In the genomic region with DNA sequence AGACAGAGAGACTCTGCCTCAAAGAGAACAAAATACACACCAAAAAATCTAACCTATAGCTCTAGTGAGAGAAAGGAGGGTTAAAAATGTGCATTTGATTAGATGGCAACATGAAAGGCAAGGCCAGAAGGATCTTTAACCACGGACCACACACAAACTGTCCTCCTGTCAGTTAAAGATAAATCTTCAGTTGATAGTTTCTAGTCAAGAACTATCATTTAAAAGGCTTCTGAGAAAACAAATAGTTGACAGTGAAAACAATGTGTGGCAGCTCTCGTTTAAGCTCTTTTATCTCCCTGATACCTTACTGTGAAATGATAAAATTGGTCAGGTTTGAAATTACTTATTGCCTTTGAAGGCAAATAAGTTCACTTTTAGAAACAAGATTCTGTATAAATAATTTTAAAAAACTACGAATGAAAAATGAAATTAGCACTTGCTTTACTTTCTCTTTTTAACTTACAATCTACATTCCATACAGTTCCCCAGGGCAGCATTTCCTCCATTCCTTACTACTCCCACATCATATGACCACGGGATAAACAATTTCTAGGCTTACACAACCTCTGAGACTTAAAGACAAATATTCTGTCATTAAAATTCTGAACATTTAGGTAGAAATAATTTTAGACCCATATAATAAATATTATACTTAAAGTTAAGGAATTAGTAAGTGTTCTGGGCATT, we compare ENCODE assay signal across 13 cellular contexts.
A peak's percentile ranks its signal among the peaks of the same experiment; 100 is the strongest.
DNase-seq lines count a peak whose midpoint lies in the region; ATAC-seq and TF ChIP-seq lines count a peak whose summit lies in the region.
"Had no signal": no experiment of that assay in that cellular context is flagged by ENCODE, and none has a peak within 500 bp of the region (broad histone marks: within the 10 kb centered on the region; RNA-seq: fewer than 3 reads in every experiment).

No MANE protein-coding gene starts in this region.

- CTCF ChIA-PET in WTC11 (lab: Charles Lee) = interaction anchor here (1.2 kb wide), 1 partner anchor 98 kb away, joined by 3 read pairs; no protein-coding TSS in a partner anchor

- H3K4me3 Mint-ChIP-seq in WTC11 = no peak overlapping the region
- H3K4me3 Mint-ChIP-seq in activated naive CD8-positive, alpha-beta T cell treated with anti-CD3 and anti-CD28 coated beads, Interleukin-2, amount 50 U/mL, for 24 hours = no peak overlapping the region
- H3K4me3 Mint-ChIP-seq: activated naive CD4-positive, alpha-beta T cell treated with anti-CD3 and anti-CD28 coated beads for 36 hours had no signal

- peak overlapping the region; percentile 68; the same call in 1 of the 2 replicates for H3K27ac Mint-ChIP-seq in WTC11
- no peak overlapping the region for H3K27ac Mint-ChIP-seq in activated naive CD8-positive, alpha-beta T cell treated with anti-CD3 and anti-CD28 coated beads, Interleukin-2, amount 50 U/mL, for 24 hours
- H3K27ac Mint-ChIP-seq: activated naive CD4-positive, alpha-beta T cell treated with anti-CD3 and anti-CD28 coated beads for 36 hours had no signal

- H3K9me3 Mint-ChIP-seq in WTC11 = 0 out of 2 replicates have a peak, but pooled peaks cover 4% of the 10 kb centered on the region
- no peaks in the 10 kb centered on the region for H3K9me3 Mint-ChIP-seq in activated naive CD8-positive, alpha-beta T cell treated with anti-CD3 and anti-CD28 coated beads, Interleukin-2, amount 50 U/mL, for 24 hours
- H3K9me3 Mint-ChIP-seq: activated naive CD4-positive, alpha-beta T cell treated with anti-CD3 and anti-CD28 coated beads for 36 hours had no signal

- H3K4me1 Mint-ChIP-seq in WTC11 = peaks cover 10% of the 10 kb centered on the region
- H3K4me1 Mint-ChIP-seq in activated naive CD8-positive, alpha-beta T cell treated with anti-CD3 and anti-CD28 coated beads, Interleukin-2, amount 50 U/mL, for 24 hours = no peaks in the 10 kb centered on the region

- peaks cover 52% of the 10 kb centered on the region for H3K36me3 Mint-ChIP-seq in WTC11
- no peaks in the 10 kb centered on the region for H3K36me3 Mint-ChIP-seq in activated naive CD8-positive, alpha-beta T cell treated with anti-CD3 and anti-CD28 coated beads, Interleukin-2, amount 50 U/mL, for 24 hours (ENCODE audit: low read depth)

- intact Hi-C loops in sciatic nerve (cut with DNase I) = no loop called here

- no peaks in the 10 kb centered on the region for H3K27me3 Mint-ChIP-seq in WTC11 (ENCODE audit: low read depth)
- no peaks in the 10 kb centered on the region for H3K27me3 Mint-ChIP-seq in activated naive CD8-positive, alpha-beta T cell treated with anti-CD3 and anti-CD28 coated beads, Interleukin-2, amount 50 U/mL, for 24 hours

- H3K4me3 ChIP-seq in fibroblast of pulmonary artery (replicated peaks; ENCODE audit: low read depth, low read length) = peak overlapping the region; percentile 24
- H3K4me3 ChIP-seq: GM12878 had no signal

- POLR2A ChIA-PET in WTC11 (lab: Charles Lee) = no interaction called here

- ATAC-seq in WTC11 (no peak), sciatic nerve (peak; percentile 69), HG02588 (IDR thresholded peaks at IDR 0.05; ENCODE audit: unreplicated experiment) (no peak)
- no peak for ATAC-seq in activated naive CD8-positive, alpha-beta T cell treated with anti-CD3 and anti-CD28 coated beads, Interleukin-2, amount 50 U/mL, for 24 hours
- ATAC-seq: GM12878 had no signal

- peak; percentile 72 for DNase-seq in ELR (ENCODE audit: low read depth)
- no peak for DNase-seq in WTC11 (ENCODE audit: low spot score)
- DNase-seq in fibroblast of pulmonary artery (ENCODE audit: low read depth) = peak; percentile 94
- no peak for DNase-seq in sciatic nerve (ENCODE audit: low spot score)
- no peak for DNase-seq in NCI-H446 (lab: John Stamatoyannopoulos, UW)
- no peak for DNase-seq in GM20000 (ENCODE audit: low spot score)
- no peak for DNase-seq in activated naive CD8-positive, alpha-beta T cell treated with anti-CD3 and anti-CD28 coated beads, Interleukin-2, amount 50 U/mL, for 24 hours
- DNase-seq: activated CD4-positive, alpha-beta T cell treated with anti-CD3 and anti-CD28 coated beads for 1 hour; activated naive CD4-positive, alpha-beta T cell treated with anti-CD3 and anti-CD28 coated beads for 36 hours; Caco-2; NCI-H2081 treated with DMSO at 0.1 percent for 48 hours had no signal

- TF ChIP-seq CTCF in WTC11 (IDR thresholded peaks at IDR 0.05) (no peak), fibroblast of pulmonary artery (IDR thresholded peaks at IDR 0.05; ENCODE audit: low read length, missing control alignments) (no peak), GM20000 (IDR thresholded peaks at IDR 0.05; ENCODE audit: extremely low read depth, missing control alignments) (no peak)

TF ChIP-seq in WTC11, 78 proteins besides CTCF, POLR2A, EP300 and RAD21 (continues in another document):
- TF ChIP-seq FOXP1 (CRISPR knock-in tag; IDR thresholded peaks at IDR 0.05; ENCODE audit: borderline replicate concordance) (no peak), JUN (CRISPR knock-in tag; IDR thresholded peaks at IDR 0.05) (no peak), ZNF317 (CRISPR knock-in tag; IDR thresholded peaks at IDR 0.05; ENCODE audit: borderline replicate concordance, low read depth) (no peak), ZMAT4 (CRISPR knock-in tag; IDR thresholded peaks at IDR 0.05) (no peak), ETV6 (CRISPR knock-in tag; IDR thresholded peaks at IDR 0.05) (no peak), MYBL2 (CRISPR knock-in tag; IDR thresholded peaks at IDR 0.05) (no peak), CDX4 (CRISPR knock-in tag; IDR thresholded peaks at IDR 0.05; ENCODE audit: borderline replicate concordance) (no peak), ZNF396 (CRISPR knock-in tag; IDR thresholded peaks at IDR 0.05; ENCODE audit: borderline replicate concordance) (no peak), SOX15 (CRISPR knock-in tag; IDR thresholded peaks at IDR 0.05) (no peak), USF2 (CRISPR knock-in tag; IDR thresholded peaks at IDR 0.05) (no peak), MLX (CRISPR knock-in tag; IDR thresholded peaks at IDR 0.05) (no peak), ZNF232 (CRISPR knock-in tag; IDR thresholded peaks at IDR 0.05) (no peak), ZNF138 (CRISPR knock-in tag; conservative IDR thresholded peaks at IDR 0.05) (no peak)
- TF ChIP-seq, protein P1, sequence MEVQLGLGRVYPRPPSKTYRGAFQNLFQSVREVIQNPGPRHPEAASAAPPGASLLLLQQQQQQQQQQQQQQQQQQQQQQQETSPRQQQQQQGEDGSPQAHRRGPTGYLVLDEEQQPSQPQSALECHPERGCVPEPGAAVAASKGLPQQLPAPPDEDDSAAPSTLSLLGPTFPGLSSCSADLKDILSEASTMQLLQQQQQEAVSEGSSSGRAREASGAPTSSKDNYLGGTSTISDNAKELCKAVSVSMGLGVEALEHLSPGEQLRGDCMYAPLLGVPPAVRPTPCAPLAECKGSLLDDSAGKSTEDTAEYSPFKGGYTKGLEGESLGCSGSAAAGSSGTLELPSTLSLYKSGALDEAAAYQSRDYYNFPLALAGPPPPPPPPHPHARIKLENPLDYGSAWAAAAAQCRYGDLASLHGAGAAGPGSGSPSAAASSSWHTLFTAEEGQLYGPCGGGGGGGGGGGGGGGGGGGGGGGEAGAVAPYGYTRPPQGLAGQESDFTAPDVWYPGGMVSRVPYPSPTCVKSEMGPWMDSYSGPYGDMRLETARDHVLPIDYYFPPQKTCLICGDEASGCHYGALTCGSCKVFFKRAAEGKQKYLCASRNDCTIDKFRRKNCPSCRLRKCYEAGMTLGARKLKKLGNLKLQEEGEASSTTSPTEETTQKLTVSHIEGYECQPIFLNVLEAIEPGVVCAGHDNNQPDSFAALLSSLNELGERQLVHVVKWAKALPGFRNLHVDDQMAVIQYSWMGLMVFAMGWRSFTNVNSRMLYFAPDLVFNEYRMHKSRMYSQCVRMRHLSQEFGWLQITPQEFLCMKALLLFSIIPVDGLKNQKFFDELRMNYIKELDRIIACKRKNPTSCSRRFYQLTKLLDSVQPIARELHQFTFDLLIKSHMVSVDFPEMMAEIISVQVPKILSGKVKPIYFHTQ (CRISPR knock-in tag; IDR thresholded peaks at IDR 0.05) = no peak

Comparison
In these comparisons a context has a peak if more than half of its experiments do, and no peak if none do; other contexts are left out.
1. DNase-seq: peak in ELR (single experiment) and fibroblast of pulmonary artery (single experiment); none in WTC11 (single experiment), sciatic nerve (single experiment), NCI-H446 (0 of 2), GM20000 (single experiment) and activated naive CD8-positive, alpha-beta T cell treated with anti-CD3 and anti-CD28 coated beads, Interleukin-2, amount 50 U/mL, for 24 hours (single experiment).